16 cellular contexts compared by ENCODE assay signal in the genomic region with DNA sequence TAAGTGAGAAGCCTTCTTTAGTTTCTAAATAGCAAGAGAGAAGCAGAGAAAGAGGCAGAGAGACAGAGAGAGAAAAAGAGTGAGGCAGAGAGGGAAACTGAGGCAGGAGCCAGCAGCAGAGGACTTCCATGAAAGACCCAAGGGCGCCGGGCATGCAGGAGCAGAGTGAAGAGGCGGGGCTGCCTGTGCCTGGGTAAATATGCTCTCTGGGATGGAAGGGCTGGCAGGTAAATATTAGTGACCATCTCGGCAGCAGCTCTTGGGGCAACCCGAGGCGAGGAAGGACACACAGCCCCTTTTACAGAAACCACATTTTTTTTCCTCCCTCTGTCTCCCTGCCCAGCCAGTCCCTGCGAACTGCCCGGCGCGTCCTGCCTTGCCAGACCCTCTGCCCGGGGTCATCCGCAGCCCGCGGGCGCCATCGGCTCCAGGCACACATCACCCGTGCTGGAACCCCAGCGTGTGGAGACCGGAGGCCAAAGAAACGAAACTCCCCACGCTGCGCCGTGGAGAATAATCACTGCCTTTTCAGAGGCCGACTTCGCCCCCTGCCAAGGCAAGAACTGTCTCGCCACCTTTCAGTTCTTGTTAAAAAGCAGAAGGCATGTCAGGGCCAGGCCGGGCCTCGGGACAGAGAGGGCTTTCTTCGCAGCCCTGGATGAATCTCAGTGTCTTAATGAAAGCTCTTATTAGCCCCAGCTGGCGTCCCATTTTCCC.
DNase-seq lines count a peak whose midpoint lies in the region; FAIRE-seq and TF ChIP-seq lines count a peak whose summit lies in the region.
"Had no signal": no experiment of that assay in that cellular context is flagged by ENCODE, and none has a peak within 500 bp of the region (broad histone marks: within the 10 kb centered on the region; RNA-seq: fewer than 3 reads in every experiment).

No MANE protein-coding gene starts in this region.

- no peak overlapping the region for H3K9ac ChIP-seq in kidney (ENCODE audit: low read length in 2 of 2)

- H3K27me3 ChIP-seq in prostate gland (replicated peaks; ENCODE audit: insufficient read depth): no peaks in the 10 kb centered on the region

- H3K4me3 ChIP-seq in prostate gland: peak overlapping the region in 1 of 2 donors; percentile 12
- H3K4me3 ChIP-seq in kidney (ENCODE audit: low read length in 2 of 2): no peak overlapping the region
- H3K4me3 ChIP-seq: PC-9, suprapubic skin had no signal

- H3K36me3 ChIP-seq in prostate gland (no peaks in the 10 kb centered on the region), kidney (ENCODE audit: control insufficient read depth in 1 of 2, insufficient read depth in 2 of 2, low read length in 2 of 2) (no peaks in the 10 kb centered on the region)
- H3K36me3 ChIP-seq: suprapubic skin had no signal

- TF ChIP-seq CTCF in prostate gland (IDR thresholded peaks at IDR 0.05) (no peak), kidney (IDR thresholded peaks at IDR 0.05; ENCODE audit: borderline replicate concordance, extremely low read depth, insufficient read depth) (no peak)

- H3K4me1 ChIP-seq in prostate gland (replicated peaks) (peaks cover 7% of the 10 kb centered on the region), kidney (ENCODE audit: control insufficient read depth in 1 of 2, insufficient read depth in 1 of 2, low read depth in 1 of 2, low read length in 2 of 2) (no peaks in the 10 kb centered on the region)

- no peak for TF ChIP-seq POLR2A in prostate gland (IDR thresholded peaks at IDR 0.05)

- WGBS in prostate gland: 50% methylated on average over 30 of the region's 30 CpGs

- H3K9me3 ChIP-seq in prostate gland (no peaks in the 10 kb centered on the region), kidney (ENCODE audit: control insufficient read depth in 1 of 2, low read length in 2 of 2) (peaks cover 0 to 7% of the 10 kb centered on the region in 2 donors)
- H3K9me3 ChIP-seq: suprapubic skin had no signal

- H3K27ac ChIP-seq in prostate gland (peak overlapping the region in 1 of 2 donors; percentile 50), kidney (ENCODE audit: low read depth in 2 of 2, low read length in 2 of 2) (no peak overlapping the region)
- H3K27ac ChIP-seq: 22Rv1, PC-9, suprapubic skin had no signal

- DNase-seq in DMS53 (lab: John Stamatoyannopoulos, UW): peak; percentile 54
- DNase-seq in DMS53 treated with DMSO at 0.1 percent for 48 hours (lab: John Stamatoyannopoulos, UW; ENCODE audit: unreplicated experiment): no peak
- peak in 52 of 58 donors; percentile 10 to 83 (median 58) for DNase-seq in anterior cingulate cortex (lab: John Stamatoyannopoulos, UW)
- peak; percentile 84 for DNase-seq in globus pallidus (ENCODE audit: low spot score)
- DNase-seq in prostate gland (ENCODE audit: low spot score): peak; percentile 36
- no peak for DNase-seq in NCI-H2029 treated with DMSO at 0.1 percent for 48 hours (lab: John Stamatoyannopoulos, UW)
- no peak for DNase-seq in kidney
- DNase-seq in kidney glomerular epithelial cell (lab: John Stamatoyannopoulos, UW): no peak
- DNase-seq: activated CD4-positive, alpha-beta memory T cell treated with anti-CD3 and anti-CD28 coated beads for 36 hours; CD4-positive, CD25-positive, alpha-beta regulatory T cell; naive thymus-derived CD4-positive, alpha-beta T cell; NCI-H1694; NCI-H510A; PC-9 had no signal

- FAIRE-seq in kidney (lab: Jason Lieb, UNC): no peak

- intact Hi-C loops in prostate gland (cut with DNase I): no loop called here
- intact Hi-C loops in kidney (cut with DNase I): no loop called here

Comparison
In these comparisons a context has a peak if more than half of its experiments do, and no peak if none do; other contexts are left out.
1. DNase-seq: peak in DMS53 (single experiment), anterior cingulate cortex (52 of 58), globus pallidus (single experiment) and prostate gland (single experiment); none in DMS53 treated with DMSO at 0.1 percent for 48 hours (single experiment), NCI-H2029 treated with DMSO at 0.1 percent for 48 hours (single experiment), kidney (single experiment) and kidney glomerular epithelial cell (single experiment).